Comparison of ENCODE assay signal across 8 cellular contexts in the genomic region with DNA sequence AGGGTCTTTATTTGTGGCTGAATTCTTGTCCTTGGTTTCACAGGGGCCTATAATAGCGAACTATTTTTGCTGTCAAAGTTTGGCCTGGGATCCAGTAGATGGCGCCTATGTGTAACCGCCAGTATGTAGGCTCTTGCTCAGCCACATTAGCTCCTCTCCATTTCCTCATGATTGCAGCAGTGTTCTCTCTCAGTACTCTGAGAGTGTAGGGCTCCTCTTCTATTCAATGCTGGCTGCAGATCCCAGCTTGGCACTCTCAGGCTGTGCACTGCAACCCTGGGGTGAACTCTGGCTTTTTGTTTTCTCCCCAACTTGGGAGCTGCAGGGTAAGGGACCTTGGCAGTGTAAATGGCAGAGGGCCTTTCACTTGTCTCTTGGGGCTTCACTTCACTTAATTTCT.
DNase-seq lines count a peak whose midpoint lies in the region; ATAC-seq, FAIRE-seq and TF ChIP-seq lines count a peak whose summit lies in the region.

No MANE protein-coding gene starts in this region.

- DNase-seq in NOMO-1 (lab: John Stamatoyannopoulos, UW; ENCODE audit: unreplicated experiment in 2 of 2) (peak; percentile 1 to 2), NOMO-1 treated with DMSO at 0.1 percent for 48 hours (lab: John Stamatoyannopoulos, UW; ENCODE audit: unreplicated experiment) (no peak), HuH-7.5 (ENCODE audit: low spot score) (peak; percentile 11), fibroblast of pulmonary artery (ENCODE audit: low read depth) (peak; percentile 69), small intestine (peak; percentile 40)
- no peak for DNase-seq in activated effector memory CD4-positive, alpha-beta T cell treated with anti-CD3 and anti-CD28 coated beads, Interleukin-2, amount 50 U/mL, for 16 hours

- WGBS in small intestine, 3 donors, result 30 to 54% (median 38%) methylated on average over 3 of the region's 3 CpGs

- no peaks in the 10 kb centered on the region for H3K4me1 ChIP-seq in small intestine (ENCODE audit: control insufficient read depth in 2 of 2, insufficient read depth in 1 of 2, low read depth in 1 of 2, low read length in 1 of 2)

- H3K27ac ChIP-seq in small intestine (ENCODE audit: low read depth in 1 of 2, low read length in 1 of 2), result no peak overlapping the region

- peak; percentile 63 for TF ChIP-seq CTCF in fibroblast of pulmonary artery (IDR thresholded peaks at IDR 0.05; ENCODE audit: low read length, missing control alignments)

- peak; percentile 58 for ATAC-seq in GM21576 (IDR thresholded peaks at IDR 0.05; ENCODE audit: unreplicated experiment)
- peak; percentile 91 for ATAC-seq in SK-N-SH treated with all-trans-retinoic acid at 6 μM for 48 hours

- H3K27me3 ChIP-seq in small intestine (ENCODE audit: control insufficient read depth in 2 of 2, insufficient read depth in 2 of 2, low read length in 2 of 2), result no peaks in the 10 kb centered on the region

- H3K36me3 ChIP-seq in small intestine (ENCODE audit: control insufficient read depth in 2 of 2, insufficient read depth in 2 of 2, low read length in 2 of 2), result no peaks in the 10 kb centered on the region

- FAIRE-seq in small intestine (lab: Jason Lieb, UNC), result no peak

- H3K9me3 ChIP-seq in small intestine (ENCODE audit: control insufficient read depth, low read depth), result no peaks in the 10 kb centered on the region

- H3K4me3 ChIP-seq in fibroblast of pulmonary artery (replicated peaks; ENCODE audit: low read depth, low read length), result no peak overlapping the region
- H3K4me3 ChIP-seq in small intestine (ENCODE audit: low read depth in 1 of 2, low read length in 2 of 2), result no peak overlapping the region

TF ChIP-seq in SK-N-SH treated with all-trans-retinoic acid at 6 μM for 48 hours, 23 proteins besides CTCF, POLR2A, EP300 and RAD21:
- no peak for TF ChIP-seq POU6F1 (CRISPR knock-in tag; IDR thresholded peaks at IDR 0.05; ENCODE audit: borderline replicate concordance, low read depth)
- TF ChIP-seq CSRNP3 (CRISPR knock-in tag; IDR thresholded peaks at IDR 0.05), result no peak
- TF ChIP-seq CREB5 (CRISPR knock-in tag; IDR thresholded peaks at IDR 0.05; ENCODE audit: low read depth), result no peak
- no peak for TF ChIP-seq ARNTL (CRISPR knock-in tag; IDR thresholded peaks at IDR 0.05; ENCODE audit: borderline replicate concordance, low read depth)
- no peak for TF ChIP-seq ZNF565 (CRISPR knock-in tag; conservative IDR thresholded peaks at IDR 0.05; ENCODE audit: low read depth)
- TF ChIP-seq OSR1 (CRISPR knock-in tag; IDR thresholded peaks at IDR 0.05), result no peak
- TF ChIP-seq, protein P1, sequence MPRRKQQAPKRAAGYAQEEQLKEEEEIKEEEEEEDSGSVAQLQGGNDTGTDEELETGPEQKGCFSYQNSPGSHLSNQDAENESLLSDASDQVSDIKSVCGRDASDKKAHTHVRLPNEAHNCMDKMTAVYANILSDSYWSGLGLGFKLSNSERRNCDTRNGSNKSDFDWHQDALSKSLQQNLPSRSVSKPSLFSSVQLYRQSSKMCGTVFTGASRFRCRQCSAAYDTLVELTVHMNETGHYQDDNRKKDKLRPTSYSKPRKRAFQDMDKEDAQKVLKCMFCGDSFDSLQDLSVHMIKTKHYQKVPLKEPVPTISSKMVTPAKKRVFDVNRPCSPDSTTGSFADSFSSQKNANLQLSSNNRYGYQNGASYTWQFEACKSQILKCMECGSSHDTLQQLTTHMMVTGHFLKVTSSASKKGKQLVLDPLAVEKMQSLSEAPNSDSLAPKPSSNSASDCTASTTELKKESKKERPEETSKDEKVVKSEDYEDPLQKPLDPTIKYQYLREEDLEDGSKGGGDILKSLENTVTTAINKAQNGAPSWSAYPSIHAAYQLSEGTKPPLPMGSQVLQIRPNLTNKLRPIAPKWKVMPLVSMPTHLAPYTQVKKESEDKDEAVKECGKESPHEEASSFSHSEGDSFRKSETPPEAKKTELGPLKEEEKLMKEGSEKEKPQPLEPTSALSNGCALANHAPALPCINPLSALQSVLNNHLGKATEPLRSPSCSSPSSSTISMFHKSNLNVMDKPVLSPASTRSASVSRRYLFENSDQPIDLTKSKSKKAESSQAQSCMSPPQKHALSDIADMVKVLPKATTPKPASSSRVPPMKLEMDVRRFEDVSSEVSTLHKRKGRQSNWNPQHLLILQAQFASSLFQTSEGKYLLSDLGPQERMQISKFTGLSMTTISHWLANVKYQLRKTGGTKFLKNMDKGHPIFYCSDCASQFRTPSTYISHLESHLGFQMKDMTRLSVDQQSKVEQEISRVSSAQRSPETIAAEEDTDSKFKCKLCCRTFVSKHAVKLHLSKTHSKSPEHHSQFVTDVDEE (CRISPR knock-in tag; IDR thresholded peaks at IDR 0.05), result no peak
- TF ChIP-seq ZFP30 (CRISPR knock-in tag; IDR thresholded peaks at IDR 0.05), result no peak
- no peak for TF ChIP-seq CSDC2 (CRISPR knock-in tag; IDR thresholded peaks at IDR 0.05)
- no peak for TF ChIP-seq ZC3H10 (CRISPR knock-in tag; IDR thresholded peaks at IDR 0.05)
- no peak for TF ChIP-seq ZNF8 (CRISPR knock-in tag; IDR thresholded peaks at IDR 0.05)
- TF ChIP-seq, protein P2, sequence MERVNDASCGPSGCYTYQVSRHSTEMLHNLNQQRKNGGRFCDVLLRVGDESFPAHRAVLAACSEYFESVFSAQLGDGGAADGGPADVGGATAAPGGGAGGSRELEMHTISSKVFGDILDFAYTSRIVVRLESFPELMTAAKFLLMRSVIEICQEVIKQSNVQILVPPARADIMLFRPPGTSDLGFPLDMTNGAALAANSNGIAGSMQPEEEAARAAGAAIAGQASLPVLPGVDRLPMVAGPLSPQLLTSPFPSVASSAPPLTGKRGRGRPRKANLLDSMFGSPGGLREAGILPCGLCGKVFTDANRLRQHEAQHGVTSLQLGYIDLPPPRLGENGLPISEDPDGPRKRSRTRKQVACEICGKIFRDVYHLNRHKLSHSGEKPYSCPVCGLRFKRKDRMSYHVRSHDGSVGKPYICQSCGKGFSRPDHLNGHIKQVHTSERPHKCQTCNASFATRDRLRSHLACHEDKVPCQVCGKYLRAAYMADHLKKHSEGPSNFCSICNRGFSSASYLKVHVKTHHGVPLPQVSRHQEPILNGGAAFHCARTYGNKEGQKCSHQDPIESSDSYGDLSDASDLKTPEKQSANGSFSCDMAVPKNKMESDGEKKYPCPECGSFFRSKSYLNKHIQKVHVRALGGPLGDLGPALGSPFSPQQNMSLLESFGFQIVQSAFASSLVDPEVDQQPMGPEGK (CRISPR knock-in tag; IDR thresholded peaks at IDR 0.05; ENCODE audit: borderline replicate concordance), result no peak
- TF ChIP-seq ZNF70 (CRISPR knock-in tag; IDR thresholded peaks at IDR 0.05), result no peak
- no peak for TF ChIP-seq RARB (CRISPR knock-in tag; IDR thresholded peaks at IDR 0.05)
- no peak for TF ChIP-seq ESRRG (CRISPR knock-in tag; IDR thresholded peaks at IDR 0.05)
- no peak for TF ChIP-seq SNAI2 (CRISPR knock-in tag; IDR thresholded peaks at IDR 0.05)
- no peak for TF ChIP-seq ISL1 (CRISPR knock-in tag; IDR thresholded peaks at IDR 0.05)
- no peak for TF ChIP-seq TCF4 (CRISPR knock-in tag; IDR thresholded peaks at IDR 0.05; ENCODE audit: borderline replicate concordance)
TF ChIP-seq in SK-N-SH treated with all-trans-retinoic acid at 6 μM for 48 hours: peak in this region for 0.

Comparison
In these comparisons a context has a peak if more than half of its experiments do, and no peak if none do; other contexts are left out.
1. DNase-seq: peak in NOMO-1 (2 of 2), HuH-7.5 (single experiment), fibroblast of pulmonary artery (single experiment) and small intestine (single experiment); none in NOMO-1 treated with DMSO at 0.1 percent for 48 hours (single experiment) and activated effector memory CD4-positive, alpha-beta T cell treated with anti-CD3 and anti-CD28 coated beads, Interleukin-2, amount 50 U/mL, for 16 hours (single experiment).